In the genomic region with DNA sequence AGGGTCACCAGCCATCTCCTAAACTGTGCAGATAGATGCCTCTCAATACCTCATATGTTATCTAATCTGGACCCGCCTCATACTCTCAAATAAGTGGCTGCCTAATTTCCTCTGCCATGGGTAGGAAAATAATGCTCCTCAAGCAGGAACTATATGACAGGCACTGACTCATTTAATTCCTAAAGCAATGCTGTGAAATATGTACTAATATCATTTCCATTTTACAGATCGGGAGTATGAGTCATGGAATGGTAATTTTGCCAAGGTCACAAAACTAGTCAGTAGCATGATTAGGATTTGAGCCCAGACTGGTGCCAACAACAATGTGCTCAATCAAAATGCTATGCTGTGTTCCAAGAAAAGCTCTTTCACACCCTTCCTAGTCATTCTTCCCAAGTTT, we compare ENCODE assay signal across 2 cellular contexts.
TF ChIP-seq lines count a peak whose summit lies in the region.

No MANE protein-coding gene starts in this region.

TF ChIP-seq in HCT116, 20 proteins besides CTCF, POLR2A, EP300 and RAD21 (continued from another document):
- TF ChIP-seq EZH2phosphoT487 (IDR thresholded peaks at IDR 0.05; ENCODE audit: borderline replicate concordance): no peak
- TF ChIP-seq, protein P1, sequence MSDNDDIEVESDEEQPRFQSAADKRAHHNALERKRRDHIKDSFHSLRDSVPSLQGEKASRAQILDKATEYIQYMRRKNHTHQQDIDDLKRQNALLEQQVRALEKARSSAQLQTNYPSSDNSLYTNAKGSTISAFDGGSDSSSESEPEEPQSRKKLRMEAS (IDR thresholded peaks at IDR 0.05): no peak
- no peak for TF ChIP-seq SP1 (IDR thresholded peaks at IDR 0.05; ENCODE audit: low read depth)
TF ChIP-seq in HCT116: peak in this region for 0.

TF ChIP-seq in GM12891, 5 proteins besides CTCF, POLR2A, EP300 and RAD21 (continued from another document):
- TF ChIP-seq TAF1 (IDR thresholded peaks at IDR 0.05; ENCODE audit: low read depth, low read length): no peak
- no peak for TF ChIP-seq SPI1 (IDR thresholded peaks at IDR 0.05; ENCODE audit: low read depth, low read length)
- no peak for TF ChIP-seq POLR2AphosphoS5 (IDR thresholded peaks at IDR 0.05; ENCODE audit: low read depth, low read length)
